Comparison of ENCODE assay signal across 9 cellular contexts in the genomic region with DNA sequence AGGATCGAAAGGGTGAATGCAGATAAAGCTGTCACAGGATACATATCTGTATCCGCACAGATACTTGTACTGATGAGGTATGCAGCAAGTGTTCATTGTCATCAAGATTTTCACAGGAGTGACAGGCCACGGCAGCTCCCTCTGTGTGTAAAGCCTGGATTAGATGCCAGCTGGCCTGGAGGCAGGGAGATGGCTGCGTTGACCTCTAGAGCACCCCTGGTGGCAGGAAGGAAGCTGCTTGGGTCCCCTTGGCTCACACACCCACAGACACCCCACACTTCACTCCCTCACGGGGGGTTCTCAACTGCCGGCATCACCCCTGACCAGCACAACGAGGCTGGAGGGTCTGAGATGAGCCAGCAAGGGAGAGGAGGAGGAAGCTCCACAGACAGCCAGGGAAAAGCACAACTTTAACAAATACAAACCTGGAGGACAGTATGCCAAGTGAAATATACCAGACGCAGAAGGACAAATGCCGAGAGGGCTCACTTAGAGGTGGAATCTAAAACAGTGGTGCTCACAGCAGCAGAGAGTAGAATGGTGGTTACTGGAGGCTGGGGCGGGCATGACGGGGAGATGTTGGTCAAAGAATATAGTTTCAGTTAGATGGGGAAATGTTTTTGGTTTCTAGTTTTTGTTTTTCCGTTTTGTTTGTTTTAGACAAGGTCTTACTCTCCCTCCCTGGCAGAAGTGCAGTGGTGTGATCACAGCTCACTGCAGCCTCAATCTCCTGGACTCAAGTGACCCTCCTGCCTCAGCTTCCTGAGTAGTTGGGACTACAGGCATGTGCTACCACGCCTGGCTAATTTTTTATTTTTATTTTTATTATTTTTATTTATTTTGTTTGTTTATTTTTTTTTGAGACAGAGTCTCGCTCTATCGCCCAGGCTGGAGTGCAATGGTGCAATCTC. TPM values are rescaled to one million over a fixed set of nuclear protein-coding genes. Genes with fewer than 3 reads are reported as not detected.
DNase-seq lines count a peak whose midpoint lies in the region; ATAC-seq and TF ChIP-seq lines count a peak whose summit lies in the region.
"Had no signal": no experiment of that assay in that cellular context is flagged by ENCODE, and none has a peak within 500 bp of the region (broad histone marks: within the 10 kb centered on the region; RNA-seq: fewer than 3 reads in every experiment).

No MANE protein-coding gene starts in this region.

- no peak overlapping the region for H3K9ac ChIP-seq in BLaER1

- no peaks in the 10 kb centered on the region for H3K9me3 Mint-ChIP-seq in CD8-positive, alpha-beta T cell

- H3K27me3 ChIP-seq in BLaER1 (no peaks in the 10 kb centered on the region), body of pancreas (no peaks in the 10 kb centered on the region)
- H3K27me3 ChIP-seq in CD8-positive, alpha-beta T cell (ENCODE audit: insufficient read depth, low read length) = no peaks in the 10 kb centered on the region

- ATAC-seq in body of pancreas = no peak
- no peak for ATAC-seq in CD8-positive, alpha-beta T cell

- H3K27ac ChIP-seq in BLaER1 = peak overlapping the region; percentile 23; the same call in 1 of the 2 replicates
- H3K27ac ChIP-seq in body of pancreas = peak overlapping the region; percentile 60 to 96 (median 90)
- H3K27ac ChIP-seq in mesodermal cell (ENCODE audit: low read depth, low read length, severe bottlenecking) = peak overlapping the region; percentile 10
- H3K27ac ChIP-seq in CD8-positive, alpha-beta T cell (ENCODE audit: low read depth, low read length) = no peak overlapping the region

- H3K27me3 Mint-ChIP-seq in CD8-positive, alpha-beta T cell (ENCODE audit: low read depth) = peaks cover 2% of the 10 kb centered on the region

- H3K4me3 ChIP-seq in BLaER1 (no peak overlapping the region), body of pancreas (no peak overlapping the region), mesodermal cell (ENCODE audit: extremely low read depth, insufficient read depth, low read length, poor library complexity, severe bottlenecking) (no peak overlapping the region)
- no peak overlapping the region for H3K4me3 ChIP-seq in CD8-positive, alpha-beta T cell (ENCODE audit: low read depth, low read length)

- no peak overlapping the region for H3K27ac Mint-ChIP-seq in CD8-positive, alpha-beta T cell

- 57 to 63% methylated on average over 15 of the region's 15 CpGs for WGBS in body of pancreas, 2 donors
- WGBS in mesodermal cell (ENCODE audit: insufficient coverage in 2 of 2), 2 experiments = 93 to 97% methylated on average over 6 to 9 of the region's 15 CpGs

- peak overlapping the region; percentile 82 for H3K4me2 ChIP-seq in BLaER1

- peaks cover 42% of the 10 kb centered on the region for H4K20me1 ChIP-seq in BLaER1

- TF ChIP-seq CTCF in body of pancreas (IDR thresholded peaks at IDR 0.05) = peak in 4 of 7 experiments; percentile 17 to 35 (median 26)
- no peak for TF ChIP-seq CTCF in CD8-positive, alpha-beta T cell (IDR thresholded peaks at IDR 0.05)

- intact Hi-C loops in body of pancreas (cut with DNase I) = no loop called here
- intact Hi-C loops in CD8-positive, alpha-beta T cell (cut with DNase I, micrococcal nuclease) = no loop called here

- H3K36me3 Mint-ChIP-seq in CD8-positive, alpha-beta T cell = no peaks in the 10 kb centered on the region

- CTCF ChIA-PET in CD8-positive, alpha-beta T cell (lab: Charles Lee) = no interaction called here

- no peak for TF ChIP-seq POLR2A in body of pancreas (IDR thresholded peaks at IDR 0.05)

- H3K9me3 ChIP-seq in BLaER1 (no peaks in the 10 kb centered on the region), body of pancreas (no peaks in the 10 kb centered on the region), mesodermal cell (ENCODE audit: control insufficient read depth, low read length) (no peaks in the 10 kb centered on the region)
- no peaks in the 10 kb centered on the region for H3K9me3 ChIP-seq in CD8-positive, alpha-beta T cell (ENCODE audit: low read length)

- POLR2A ChIA-PET in CD8-positive, alpha-beta T cell (lab: Charles Lee) = no interaction called here

- H3K4me1 Mint-ChIP-seq in CD8-positive, alpha-beta T cell (ENCODE audit: low read depth) = no peaks in the 10 kb centered on the region

- H3K36me3 ChIP-seq in BLaER1 (peaks cover 44% of the 10 kb centered on the region), body of pancreas (replicated peaks in 1 of 2; ENCODE audit: insufficient read depth in 1 of 2, low read depth in 2 of 2) (no peaks in the 10 kb centered on the region), mesodermal cell (ENCODE audit: control insufficient read depth, insufficient read depth, low read length) (peaks cover 51% of the 10 kb centered on the region)
- no peaks in the 10 kb centered on the region for H3K36me3 ChIP-seq in CD8-positive, alpha-beta T cell (ENCODE audit: insufficient read depth, low read length)

- peaks cover 53% of the 10 kb centered on the region for H3K4me1 ChIP-seq in BLaER1
- peaks cover 51% of the 10 kb centered on the region for H3K4me1 ChIP-seq in body of pancreas
- peaks cover 9% of the 10 kb centered on the region for H3K4me1 ChIP-seq in mesodermal cell (ENCODE audit: control insufficient read depth, insufficient read depth, low read length, poor library complexity, severe bottlenecking)
- no peaks in the 10 kb centered on the region for H3K4me1 ChIP-seq in CD8-positive, alpha-beta T cell (ENCODE audit: insufficient read depth, low read length)

- no peak overlapping the region for H3K4me3 Mint-ChIP-seq in CD8-positive, alpha-beta T cell

- DNase-seq in HuH-7 (ENCODE audit: low spot score) (peak; percentile 23), body of pancreas (peak in 3 of 4 donors; percentile 45 to 63 (median 46)), OCI-M1 (lab: John Stamatoyannopoulos, UW) (no peak)
- no peak for DNase-seq in activated CD4-positive, alpha-beta T cell treated with anti-CD3 and anti-CD28 coated beads, Interleukin-2, amount 50 U/mL, for 4 hours
- DNase-seq in CD8-positive, alpha-beta T cell = no peak
- DNase-seq in effector CD8-positive, alpha-beta T cell (lab: John Stamatoyannopoulos, UW) = no peak
- DNase-seq: DMS153 had no signal

RNA-seq across cellular contexts. Expression of a gene that starts 45.7 kb away (rescaled TPM):
- 10 to 100 TPM; 25.1 to 28.5 TPM for total RNA-seq in body of pancreas
- 31.4 TPM for polyA plus RNA-seq in mesodermal cell (2013, experiment 1 of 2)
- 26.6 TPM for polyA plus RNA-seq in mesodermal cell (2013, experiment 2 of 2)
- total RNA-seq in CD8-positive, alpha-beta T cell = not detected

Comparison
In these comparisons a context has a peak if more than half of its experiments do, and no peak if none do; other contexts are left out.
1. DNase-seq: peak in HuH-7 (single experiment) and body of pancreas (3 of 4); none in activated CD4-positive, alpha-beta T cell treated with anti-CD3 and anti-CD28 coated beads, Interleukin-2, amount 50 U/mL, for 4 hours (0 of 2), CD8-positive, alpha-beta T cell (0 of 7), effector CD8-positive, alpha-beta T cell (single experiment) and OCI-M1 (single experiment).
2. RNA of a gene that starts 45.7 kb away (total RNA-seq): 25.1 to 28.5 TPM in body of pancreas; not detected in CD8-positive, alpha-beta T cell; every median in the first group is over 10 times any median in the second.